ENCODE assay signal across 7 cellular contexts in the genomic region with DNA sequence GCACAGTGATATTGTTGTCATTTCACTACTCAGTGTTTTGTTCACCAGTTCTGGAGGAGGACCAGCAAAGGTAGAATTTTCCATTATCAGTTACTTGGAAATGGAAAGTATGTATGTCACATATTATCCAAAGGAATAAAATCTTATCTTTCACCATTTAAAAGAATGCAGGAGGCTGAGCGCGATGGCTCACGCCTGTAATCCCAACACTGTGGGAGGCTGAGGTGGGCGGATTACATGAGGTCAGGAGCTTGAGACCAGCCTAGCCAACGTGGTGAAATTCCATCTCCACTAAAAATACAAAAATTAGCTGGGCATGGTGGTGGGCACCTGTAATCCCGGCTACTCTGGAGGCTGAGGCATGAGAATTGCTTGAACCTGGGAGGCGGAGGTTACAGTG. TPM values are rescaled to one million over a fixed set of nuclear protein-coding genes. Genes with fewer than 3 reads are reported as not detected.
A peak's percentile ranks its signal among the peaks of the same experiment; 100 is the strongest.
DNase-seq lines count a peak whose midpoint lies in the region; TF ChIP-seq lines count a peak whose summit lies in the region.
"Not testable (repeated sequence)": the region's sequence is repeated elsewhere in the genome, so short reads cannot be mapped to it uniquely, and the experiment has no call there.

No MANE protein-coding gene starts in this region.

- not testable (repeated sequence) for H2AK5ac ChIP-seq in trophoblast cell (ENCODE audit: low read length)

- not testable (repeated sequence) for H3K79me1 ChIP-seq in trophoblast cell (ENCODE audit: low read length)

- H3K27me3 ChIP-seq in endodermal cell (ENCODE audit: control insufficient read depth, insufficient read depth, low read length, poor library complexity, severe bottlenecking); trophoblast cell (ENCODE audit: insufficient read depth, low read length): not testable (repeated sequence)

- not testable (repeated sequence) for H3K4me2 ChIP-seq in trophoblast cell (ENCODE audit: low read length)

- POLR2A ChIA-PET in HEK293 (lab: Yijun Ruan, JAX) = not testable (repeated sequence)

- not testable (repeated sequence) for H3K23ac ChIP-seq in trophoblast cell (ENCODE audit: low read length)

- not testable (repeated sequence) for H4K8ac ChIP-seq in trophoblast cell (ENCODE audit: low read depth, low read length)

- H3K27me3 Mint-ChIP-seq in activated T-helper 1 cell treated with anti-CD3 and anti-CD28 coated beads, Interleukin-12 subunit alpha, Interleukin-12 subunit beta, Interleukin-2, Interleukin-4 antibody, amounts not matched to agents 30 ng/mL and 10 ng/mL and 1 ng/mL, durations not matched to agents 14 hours and 24 hours and 36 hours (ENCODE audit: insufficient read depth); endodermal cell (ENCODE audit: insufficient read depth): not testable (repeated sequence)

- not testable (repeated sequence) for H4K12ac ChIP-seq in trophoblast cell (ENCODE audit: low read depth, low read length)

- not testable (repeated sequence) for H2BK120ac ChIP-seq in trophoblast cell (ENCODE audit: insufficient read depth, low read length, poor library complexity)

- H3K36me3 ChIP-seq in HEK293 (ENCODE audit: control insufficient read depth in 2 of 2, insufficient read depth in 1 of 2, low read length in 2 of 2) = peaks cover 64 to 90% of the 10 kb centered on the region in 2 experiments
- H3K36me3 ChIP-seq in SK-N-MC (ENCODE audit: insufficient read depth, low read length) = peaks cover 96% of the 10 kb centered on the region
- peaks cover 91% of the 10 kb centered on the region for H3K36me3 ChIP-seq in endodermal cell (ENCODE audit: control insufficient read depth, insufficient read depth, low read length)
- H3K36me3 ChIP-seq in trophoblast cell (ENCODE audit: control insufficient read depth in 1 of 2, insufficient read depth in 2 of 2, low read length in 2 of 2) = peaks cover 24 to 29% of the 10 kb centered on the region in 2 experiments

- not testable (repeated sequence) for H3K4me1 ChIP-seq in HEK293 (ENCODE audit: control insufficient read depth, insufficient read depth, low read length); endodermal cell (ENCODE audit: control insufficient read depth, insufficient read depth, low read length); trophoblast cell (ENCODE audit: control insufficient read depth in 1 of 2, insufficient read depth in 2 of 2, low read length in 2 of 2)

- H3K14ac ChIP-seq in trophoblast cell (ENCODE audit: low read length) = not testable (repeated sequence)

- intact Hi-C loops in activated T-helper 1 cell treated with anti-CD3 and anti-CD28 coated beads, Interleukin-12 subunit alpha, Interleukin-12 subunit beta, Interleukin-2, Interleukin-4 antibody, amounts not matched to agents 30 ng/mL and 10 ng/mL and 1 ng/mL, durations not matched to agents 14 hours and 24 hours and 36 hours (cut with micrococcal nuclease) = not testable (repeated sequence)

- CTCF ChIA-PET in HEK293 (lab: Yijun Ruan, JAX) = not testable (repeated sequence)

- not testable (repeated sequence) for H3K4me1 Mint-ChIP-seq in activated T-helper 1 cell treated with anti-CD3 and anti-CD28 coated beads, Interleukin-12 subunit alpha, Interleukin-12 subunit beta, Interleukin-2, Interleukin-4 antibody, amounts not matched to agents 30 ng/mL and 10 ng/mL and 1 ng/mL, durations not matched to agents 14 hours and 24 hours and 36 hours (ENCODE audit: low read depth); endodermal cell

- H3K9ac ChIP-seq in SK-N-MC (ENCODE audit: insufficient read length); endodermal cell (ENCODE audit: extremely low read depth, low read length, poor library complexity, severe bottlenecking); trophoblast cell (ENCODE audit: low read length): not testable (repeated sequence)

- H2BK12ac ChIP-seq in trophoblast cell (ENCODE audit: low read length) = not testable (repeated sequence)

- not testable (repeated sequence) for TF ChIP-seq CTCF in HEK293 (tag by site-specific recombination; IDR thresholded peaks at IDR 0.05); endodermal cell (conservative IDR thresholded peaks at IDR 0.05)

- not testable (repeated sequence) for H3K4me3 ChIP-seq in HEK293 (ENCODE audit: low read depth, low read length); SK-N-MC; trophoblast cell (ENCODE audit: low read depth, low read length)
- H3K4me3 ChIP-seq in endodermal cell (ENCODE audit: low read length) = peak overlapping the region; percentile 59

- H3K27ac Mint-ChIP-seq in activated T-helper 1 cell treated with anti-CD3 and anti-CD28 coated beads, Interleukin-12 subunit alpha, Interleukin-12 subunit beta, Interleukin-2, Interleukin-4 antibody, amounts not matched to agents 30 ng/mL and 10 ng/mL and 1 ng/mL, durations not matched to agents 14 hours and 24 hours and 36 hours = peak overlapping the region; percentile 5
- not testable (repeated sequence) for H3K27ac Mint-ChIP-seq in endodermal cell

- DNase-seq in NCI-H226 (peak; percentile 64), amniotic epithelial cell (ENCODE audit: low read depth) (peak; percentile 48), trophoblast cell (peak; percentile 60 to 69)
- not testable (repeated sequence) for DNase-seq in SK-N-MC (ENCODE audit: low read depth, low spot score); activated T-helper 1 cell treated with anti-CD3 and anti-CD28 coated beads, Interleukin-12 subunit alpha, Interleukin-12 subunit beta, Interleukin-2, Interleukin-4 antibody, amounts not matched to agents 30 ng/mL and 10 ng/mL and 1 ng/mL, durations not matched to agents 14 hours and 24 hours and 36 hours (ENCODE audit: low spot score); endodermal cell

- not testable (repeated sequence) for H3K18ac ChIP-seq in trophoblast cell (ENCODE audit: low read length)

- H3K4ac ChIP-seq in trophoblast cell (ENCODE audit: low read depth, low read length) = not testable (repeated sequence)

- not testable (repeated sequence) for H3K9me3 Mint-ChIP-seq in activated T-helper 1 cell treated with anti-CD3 and anti-CD28 coated beads, Interleukin-12 subunit alpha, Interleukin-12 subunit beta, Interleukin-2, Interleukin-4 antibody, amounts not matched to agents 30 ng/mL and 10 ng/mL and 1 ng/mL, durations not matched to agents 14 hours and 24 hours and 36 hours
- peaks cover 27% of the 10 kb centered on the region for H3K9me3 Mint-ChIP-seq in endodermal cell

- not testable (repeated sequence) for H4K91ac ChIP-seq in trophoblast cell (ENCODE audit: low read depth, low read length)

- not testable (repeated sequence) for H2BK5ac ChIP-seq in trophoblast cell (ENCODE audit: low read depth, low read length, poor library complexity)

- WGBS in endodermal cell (ENCODE audit: insufficient coverage in 1 of 2, insufficient read length in 1 of 2), 2 experiments = 96% methylated on average over 7 of the region's 7 CpGs; no CpG with 5 or more reads in 1 of the 2 experiments
- no CpG with 5 or more reads among the region's 7 CpGs for WGBS in trophoblast cell (ENCODE audit: extremely low coverage, insufficient coverage, insufficient read length)

- H3K79me2 ChIP-seq in trophoblast cell (ENCODE audit: control insufficient read depth, insufficient read depth, low read length, poor library complexity) = not testable (repeated sequence)

- not testable (repeated sequence) for H3K9me3 ChIP-seq in HEK293 (ENCODE audit: control insufficient read depth, insufficient read depth, low read depth, low read length); SK-N-MC (ENCODE audit: low read depth, low read length); trophoblast cell (ENCODE audit: insufficient read depth, low read depth, low read length)
- peaks cover 48% of the 10 kb centered on the region for H3K9me3 ChIP-seq in endodermal cell (ENCODE audit: control insufficient read depth, low read length)

- peaks cover 46% of the 10 kb centered on the region for H3K36me3 Mint-ChIP-seq in activated T-helper 1 cell treated with anti-CD3 and anti-CD28 coated beads, Interleukin-12 subunit alpha, Interleukin-12 subunit beta, Interleukin-2, Interleukin-4 antibody, amounts not matched to agents 30 ng/mL and 10 ng/mL and 1 ng/mL, durations not matched to agents 14 hours and 24 hours and 36 hours (ENCODE audit: low read depth)
- H3K36me3 Mint-ChIP-seq in endodermal cell (ENCODE audit: low read depth) = peaks cover 76% of the 10 kb centered on the region

- not testable (repeated sequence) for H3K4me3 Mint-ChIP-seq in activated T-helper 1 cell treated with anti-CD3 and anti-CD28 coated beads, Interleukin-12 subunit alpha, Interleukin-12 subunit beta, Interleukin-2, Interleukin-4 antibody, amounts not matched to agents 30 ng/mL and 10 ng/mL and 1 ng/mL, durations not matched to agents 14 hours and 24 hours and 36 hours; endodermal cell

- H2AFZ ChIP-seq in trophoblast cell (ENCODE audit: insufficient read depth, low read length, poor library complexity) = not testable (repeated sequence)

- H3K27ac ChIP-seq in HEK293 (ENCODE audit: extremely low read depth, low read depth, low read length); endodermal cell (ENCODE audit: low read depth, low read length); trophoblast cell (ENCODE audit: low read depth, low read length): not testable (repeated sequence)
- H3K27ac ChIP-seq in SK-N-MC = 0 out of 2 replicates have a peak overlapping the region, but pooled peaks have one; percentile 47

TF ChIP-seq in HEK293, 187 proteins besides CTCF, POLR2A, EP300 and RAD21:
- TF ChIP-seq ZFHX2 (tag by site-specific recombination; conservative IDR thresholded peaks at IDR 0.05) (peak; percentile 64), EGR2 (tag by site-specific recombination; IDR thresholded peaks at IDR 0.05; ENCODE audit: low read depth) (peak; percentile 56)

RNA-seq across cellular contexts. Expression of gene SLC30A5, which starts 14.6 kb away (rescaled TPM):
- total RNA-seq in activated T-helper 1 cell treated with anti-CD3 and anti-CD28 coated beads, Interleukin-12 subunit alpha, Interleukin-12 subunit beta, Interleukin-2, Interleukin-4 antibody, amounts not matched to agents 30 ng/mL and 10 ng/mL and 1 ng/mL, durations not matched to agents 14 hours and 24 hours and 36 hours = 60.8 and 67.4 TPM in 2 replicates
- 10 to 100 TPM; 49.6 to 64.7 TPM for total RNA-seq in endodermal cell
- polyA plus RNA-seq in endodermal cell (2013, experiment 1 of 2) = 30.5 TPM
- polyA plus RNA-seq in endodermal cell (2013, experiment 2 of 2) = 34.4 TPM
- polyA plus RNA-seq in trophoblast cell (2013) = 47.1 and 54.6 TPM in 2 replicates

RNA-seq across cellular contexts. Expression of gene CCNB1, which starts 58.6 kb away (rescaled TPM):
- total RNA-seq in activated T-helper 1 cell treated with anti-CD3 and anti-CD28 coated beads, Interleukin-12 subunit alpha, Interleukin-12 subunit beta, Interleukin-2, Interleukin-4 antibody, amounts not matched to agents 30 ng/mL and 10 ng/mL and 1 ng/mL, durations not matched to agents 14 hours and 24 hours and 36 hours = 106 and 115 TPM in 2 replicates
- total RNA-seq in endodermal cell = 100 to 1,000 TPM; 196 to 260 TPM
- polyA plus RNA-seq in endodermal cell (2013, experiment 1 of 2) = 300 TPM
- polyA plus RNA-seq in endodermal cell (2013, experiment 2 of 2) = 326 TPM
- 197 and 203 TPM in 2 replicates for polyA plus RNA-seq in trophoblast cell (2013)
